ENCODE assay signal across 21 cellular contexts in the genomic region with DNA sequence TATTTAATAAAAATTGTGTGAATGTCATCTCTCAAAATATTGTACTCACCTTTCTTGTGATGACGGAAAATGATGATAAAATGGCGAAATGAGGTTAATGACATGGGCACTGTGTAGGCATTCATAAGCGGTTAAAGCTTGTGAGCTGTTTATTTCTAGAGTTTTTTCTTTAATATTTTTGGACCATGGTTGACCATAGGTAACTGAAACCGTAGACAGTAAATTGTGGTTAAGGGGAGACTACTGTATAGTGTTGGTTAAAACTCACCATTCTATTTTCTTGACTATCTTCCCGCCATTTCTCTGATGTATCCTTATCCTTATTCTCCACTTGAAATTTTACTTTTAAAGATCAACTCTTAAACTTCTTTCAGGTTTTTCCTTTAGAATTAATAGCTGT.
"Had no signal": no experiment of that assay in that cellular context is flagged by ENCODE, and none has a peak within 500 bp of the region (broad histone marks: within the 10 kb centered on the region; RNA-seq: fewer than 3 reads in every experiment).

No MANE protein-coding gene starts in this region.

- H3K9me3 ChIP-seq: lower lobe of right lung had no signal

- H3K9me3 Mint-ChIP-seq: activated naive CD4-positive, alpha-beta T cell treated with anti-CD3 and anti-CD28 coated beads, Interleukin-2, amount 50 U/mL, for 72 hours; endodermal cell; mesothelial cell of epicardium; nephron had no signal

- H3K4me3 ChIP-seq: dorsolateral prefrontal cortex, lower lobe of right lung, smooth muscle cell had no signal

- H3K27ac Mint-ChIP-seq: activated naive CD4-positive, alpha-beta T cell treated with anti-CD3 and anti-CD28 coated beads, Interleukin-2, amount 50 U/mL, for 72 hours; brain; endodermal cell; mesothelial cell of epicardium; nephron had no signal

- H3K4me1 ChIP-seq: foreskin keratinocyte had no signal

- H3K4me3 Mint-ChIP-seq: brain, endodermal cell, mesothelial cell of epicardium, nephron had no signal

- H3K27me3 Mint-ChIP-seq: brain had no signal

- H3K4me2 ChIP-seq: smooth muscle cell had no signal

- DNase-seq: activated CD4-positive, alpha-beta T cell treated with anti-CD3 and anti-CD28 coated beads, Interleukin-2, amount 50 U/mL, for 1 hour; activated CD8-positive, alpha-beta memory T cell treated with anti-CD3 and anti-CD28 coated beads, Interleukin-2, amount 50 U/mL, for 4 hours; activated gamma-delta T cell; caudate nucleus; dorsolateral prefrontal cortex; endodermal cell; foreskin keratinocyte; glutamatergic neuron; hypothalamus; islet precursor cell; left colon; lower lobe of right lung; nucleus accumbens; stimulated activated CD4-positive, alpha-beta T cell treated with anti-CD3 and anti-CD28 coated beads, Interleukin-4, amount 100 ng/mL, for 24 hours; stimulated activated naive CD4-positive, alpha-beta T cell had no signal

- ATAC-seq: foreskin keratinocyte, sciatic nerve had no signal

- H3K27ac ChIP-seq: dorsolateral prefrontal cortex, foreskin keratinocyte, lower lobe of right lung had no signal

- H3K4me1 Mint-ChIP-seq: brain, mesothelial cell of epicardium had no signal

- H3K27me3 ChIP-seq: dorsolateral prefrontal cortex, foreskin keratinocyte had no signal
